ENCODE assay signal across 8 cellular contexts in genomic region chr15:44066211-44066827, GRCh38.
A peak's percentile ranks its signal among the peaks of the same experiment; 100 is the strongest.
DNase-seq lines count a peak whose midpoint lies in the region; ATAC-seq and TF ChIP-seq lines count a peak whose summit lies in the region.

No MANE protein-coding gene starts in this region.

- ATAC-seq in GM21786 (IDR thresholded peaks at IDR 0.05; ENCODE audit: unreplicated experiment): no peak
- no peak for ATAC-seq in GM18873 (IDR thresholded peaks at IDR 0.05; ENCODE audit: low FRiP score, unreplicated experiment)

- peak; percentile 75 for TF ChIP-seq CTCF in retinal pigment epithelial cell (conservative IDR thresholded peaks at IDR 0.05; ENCODE audit: low read depth, low read length)

- peak; percentile 59 for DNase-seq in DMS53 treated with DMSO at 0.1 percent for 48 hours (lab: John Stamatoyannopoulos, UW; ENCODE audit: unreplicated experiment)
- DNase-seq in LoVo (ENCODE audit: low spot score): peak; percentile 74
- DNase-seq in SHP77 treated with DMSO at 0.1 percent for 48 hours (lab: John Stamatoyannopoulos, UW): peak; percentile 28
- peak; percentile 33 for DNase-seq in activated T-helper 9 cell treated with anti-CD3 and anti-CD28 coated beads, Interleukin-2, amount 50 U/mL, for 16 hours (ENCODE audit: low read depth)
- DNase-seq in glomerular endothelial cell (ENCODE audit: extremely low read depth, low read depth, low spot score): peak; percentile 76
- DNase-seq in retinal pigment epithelial cell (ENCODE audit: low read depth): peak; percentile 37

- H3K4me3 ChIP-seq in retinal pigment epithelial cell (ENCODE audit: low read length): no peak overlapping the region
